In the genomic region with DNA sequence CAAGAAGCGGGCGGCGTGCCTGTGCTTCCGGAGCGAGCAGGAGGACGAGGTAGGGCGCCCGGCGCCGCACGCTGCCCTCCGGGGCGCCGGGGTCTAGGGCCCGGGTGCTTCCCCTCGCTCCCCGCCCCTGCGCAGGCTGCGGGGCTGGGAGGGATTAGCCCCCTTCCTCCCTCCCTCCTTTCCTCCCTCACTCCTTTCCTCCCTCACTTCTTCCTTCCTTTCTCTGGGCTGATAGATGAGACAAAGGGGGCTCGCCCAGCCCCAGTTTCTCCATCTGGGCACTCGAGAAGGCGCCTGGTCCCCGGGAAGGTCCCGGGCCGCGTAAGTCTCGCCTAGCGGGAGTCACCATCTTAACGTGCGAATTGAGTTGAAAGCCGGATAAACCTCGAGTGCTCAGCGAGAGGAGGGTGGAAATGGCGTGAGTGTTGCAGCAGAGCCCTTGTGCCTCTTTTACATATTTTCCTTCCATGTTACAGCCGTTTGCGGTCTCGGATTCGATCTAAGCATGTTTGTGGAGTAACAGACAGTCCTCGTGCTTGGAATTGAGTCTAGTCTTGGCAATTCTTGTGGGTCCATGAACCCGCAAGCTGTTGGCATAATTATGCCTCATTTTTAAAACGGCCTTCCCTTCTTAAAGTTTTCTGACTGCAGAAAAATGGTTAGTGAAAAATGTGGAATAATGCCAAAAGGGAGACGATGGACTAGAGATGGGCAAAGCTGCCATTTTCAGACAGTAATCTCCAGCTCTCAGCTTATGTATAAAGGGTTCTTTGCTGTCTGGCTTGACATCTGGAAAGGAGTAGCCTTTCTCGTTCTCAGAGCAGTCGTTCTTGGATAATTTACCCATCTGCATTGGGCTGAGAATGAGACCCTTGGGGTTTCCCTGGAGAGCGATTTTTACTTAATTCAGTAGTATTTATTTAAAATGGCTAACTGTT, we compare ENCODE assay signal across 8 cellular contexts. TPM values are rescaled to one million over a fixed set of nuclear protein-coding genes. Genes with fewer than 3 reads are reported as not detected.
DNase-seq lines count a peak whose midpoint lies in the region; TF ChIP-seq lines count a peak whose summit lies in the region.

No MANE protein-coding gene starts in this region.

- intact Hi-C loops in Calu3 (cut with micrococcal nuclease; ENCODE audit: unreplicated experiment): no loop called here

- peaks cover 35% of the 10 kb centered on the region for H4K20me1 ChIP-seq in osteoblast (ENCODE audit: insufficient read depth, low read length)

- no peaks in the 10 kb centered on the region for H3K27me3 Mint-ChIP-seq in Calu3 (ENCODE audit: unreplicated experiment)

- H3K4me2 ChIP-seq in osteoblast (ENCODE audit: insufficient read depth, low read length): peak overlapping the region; percentile 81

- H3K27ac ChIP-seq in osteoblast (ENCODE audit: low read depth, low read length) (peak overlapping the region; percentile 94), thymus (ENCODE audit: low read depth) (peak overlapping the region; percentile 89)

- H3K27ac Mint-ChIP-seq in Calu3 (ENCODE audit: unreplicated experiment): peak overlapping the region; percentile 96

- H3K4me1 ChIP-seq in osteoblast (ENCODE audit: insufficient read depth, low read length) (peaks cover 28% of the 10 kb centered on the region), thymus (ENCODE audit: control insufficient read depth, insufficient read depth, low read length) (peaks cover 17% of the 10 kb centered on the region)

- WGBS in thymus: under 1% methylated on average over 45 of the region's 45 CpGs

- no peaks in the 10 kb centered on the region for H3K36me3 ChIP-seq in osteoblast (ENCODE audit: insufficient read depth, low read length)
- H3K36me3 ChIP-seq in thymus (ENCODE audit: control insufficient read depth, insufficient read depth): no peaks in the 10 kb centered on the region

- peak; percentile 51 for DNase-seq in Calu3
- DNase-seq in GM20000 (ENCODE audit: low spot score): peak; percentile 76
- DNase-seq in HS-5 (ENCODE audit: low read depth): peak; percentile 49
- DNase-seq in RPMI8226: peak; percentile 58
- peak; percentile 54 for DNase-seq in activated T-helper 9 cell treated with anti-CD3 and anti-CD28 coated beads, Interleukin-2, amount 50 U/mL, for 16 hours (ENCODE audit: low read depth)
- peak; percentile 40 to 76 for DNase-seq in foreskin fibroblast
- DNase-seq in osteoblast (ENCODE audit: insufficient read length, low spot score, missing footprints): peak; percentile 90

- no peaks in the 10 kb centered on the region for H3K9me3 ChIP-seq in osteoblast (ENCODE audit: low read depth, low read length)
- no peaks in the 10 kb centered on the region for H3K9me3 ChIP-seq in thymus (ENCODE audit: control insufficient read depth)

- H3K9me3 Mint-ChIP-seq in Calu3 (ENCODE audit: low read depth, unreplicated experiment): no peaks in the 10 kb centered on the region

- H2AFZ ChIP-seq in osteoblast (ENCODE audit: low read length): peak overlapping the region; percentile 16

- peaks cover 44% of the 10 kb centered on the region for H3K36me3 Mint-ChIP-seq in Calu3 (ENCODE audit: insufficient read depth, unreplicated experiment)

- H3K4me3 Mint-ChIP-seq in Calu3 (ENCODE audit: low read depth, unreplicated experiment): peak overlapping the region; percentile 99

- TF ChIP-seq CTCF in Calu3 (IDR thresholded peaks at IDR 0.05; ENCODE audit: unreplicated experiment) (no peak), GM20000 (IDR thresholded peaks at IDR 0.05; ENCODE audit: extremely low read depth, missing control alignments) (no peak), foreskin fibroblast (IDR thresholded peaks at IDR 0.05; ENCODE audit: low read depth, low read length) (no peak), osteoblast (IDR thresholded peaks at IDR 0.05; ENCODE audit: extremely low read depth, low read depth, low read length) (no peak)

- CTCF ChIA-PET in Calu3 (lab: Charles Lee): interaction anchor here (0.6 to 4.0 kb wide), 4 partner anchors 90 to 391 kb away, joined by 3 to 31 read pairs (median 3); no protein-coding TSS in a partner anchor

- H3K27me3 ChIP-seq in osteoblast (ENCODE audit: insufficient read depth, low read length): no peaks in the 10 kb centered on the region
- H3K27me3 ChIP-seq in thymus (ENCODE audit: control insufficient read depth, insufficient read depth): no peaks in the 10 kb centered on the region

- H3K4me3 ChIP-seq in foreskin fibroblast (ENCODE audit: low read depth in 1 of 2, low read length in 2 of 2) (peak overlapping the region; percentile 85 to 98), osteoblast (ENCODE audit: insufficient read depth, low read length) (peak overlapping the region; percentile 74), thymus (ENCODE audit: low read length) (peak overlapping the region; percentile 71)

- peaks cover 58% of the 10 kb centered on the region for H3K4me1 Mint-ChIP-seq in Calu3 (ENCODE audit: low read depth, unreplicated experiment)

- BruUV-seq in Calu3 (replicated peaks; lab: Mats Ljungman, UMichigan): no TSS peak

- H3K79me2 ChIP-seq in osteoblast (ENCODE audit: insufficient read depth, low read length): peaks cover 55% of the 10 kb centered on the region

RNA-seq across cellular contexts. Expression of a gene that starts 0.9 kb away (rescaled TPM):
- 47.3 and 58.0 TPM in 2 replicates for total RNA-seq in Calu3 (2022)
- 138 and 145 TPM in 2 replicates for total RNA-seq in osteoblast
- polyA plus RNA-seq in thymus: 42.3 TPM

Comparison
In these comparisons a context has a peak if more than half of its experiments do, and no peak if none do; other contexts are left out.
1. Peak in every context shown above with its lines: DNase-seq, H3K4me3 ChIP-seq and H3K27ac ChIP-seq.